In the genomic region with DNA sequence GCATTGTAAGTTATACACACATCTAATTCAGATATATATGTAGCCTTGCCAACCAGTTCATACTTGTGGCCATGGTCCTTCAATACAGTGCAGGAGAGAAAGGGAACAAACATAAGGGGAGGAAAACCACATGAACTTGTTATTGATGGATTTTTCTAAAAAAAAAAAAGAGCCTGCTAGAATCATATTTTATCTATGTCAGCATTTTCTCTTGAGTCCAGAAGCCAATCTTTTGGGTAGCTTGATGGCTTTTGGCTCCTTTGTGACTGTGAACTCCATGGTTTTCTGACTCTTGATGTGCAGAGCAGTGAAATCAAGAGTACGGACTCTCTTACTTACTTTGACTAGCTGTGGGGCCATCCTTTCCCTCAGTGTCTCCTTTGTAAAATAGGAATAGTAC, we compare ENCODE assay signal across 32 cellular contexts.
"Had no signal": no experiment of that assay in that cellular context is flagged by ENCODE, and none has a peak within 500 bp of the region (broad histone marks: within the 10 kb centered on the region; RNA-seq: fewer than 3 reads in every experiment).

No MANE protein-coding gene starts in this region.

- H3K4me3 ChIP-seq: adrenal gland, body of pancreas, breast epithelium had no signal

- DNase-seq: activated B cell treated with CpG ODN at 0.5 μM for 24 hours; activated CD4-positive, alpha-beta memory T cell treated with anti-CD3 and anti-CD28 coated beads for 36 hours; activated CD4-positive, alpha-beta T cell treated with anti-CD3 and anti-CD28 coated beads for 4 hours; activated CD4-positive, alpha-beta T cell treated with anti-CD3 and anti-CD28 coated beads, Interleukin-2, amount 10 ng/mL, durations not matched to agents 24 days and 14 days; activated CD4-positive, alpha-beta T cell treated with anti-CD3 and anti-CD28 coated beads, Interleukin-2, amount 50 U/mL, for 1 hour; activated CD4-positive, alpha-beta T cell treated with anti-CD3 and anti-CD28 coated beads, Interleukin-2, amount 50 U/mL, for 4 hours; activated CD4-positive, CD25-positive, alpha-beta regulatory T cell treated with anti-CD3 and anti-CD28 coated beads, Interleukin-2, amount 50 U/mL, for 72 hours; activated CD8-positive, alpha-beta memory T cell treated with anti-CD3 and anti-CD28 coated beads, Interleukin-2, amount 50 U/mL, for 4 hours; activated CD8-positive, alpha-beta T cell treated with anti-CD3 and anti-CD28 coated beads for 36 hours; activated effector memory CD4-positive, alpha-beta T cell treated with anti-CD3 and anti-CD28 coated beads, Interleukin-2, amount 50 U/mL, for 16 hours; activated gamma-delta T cell treated with Interleukin-2 at 50 U/mL for 16 hours; activated naive CD4-positive, alpha-beta T cell; activated naive CD4-positive, alpha-beta T cell treated with anti-CD3 and anti-CD28 coated beads for 36 hours; activated naive CD4-positive, alpha-beta T cell treated with anti-CD3 and anti-CD28 coated beads, Interleukin-2, amount 50 U/mL, for 16 hours; activated naive CD8-positive, alpha-beta T cell treated with anti-CD3 and anti-CD28 coated beads for 36 hours; activated T-cell treated with anti-CD3 and anti-CD28 coated beads for 4 hours; activated T-cell treated with anti-CD3 and anti-CD28 coated beads, Interleukin-2, amount 50 U/mL, for 1 hour; activated T-cell treated with anti-CD3 and anti-CD28 coated beads, Interleukin-2, amount 50 U/mL, for 4 hours; activated T-cell treated with anti-CD3 and anti-CD28 coated beads, Interleukin-2, amount 50 U/mL, for 72 hours; adrenal gland; amniotic stem cell; aorta; body of pancreas; brain microvascular endothelial cell; central memory CD4-positive, alpha-beta T cell; T-helper 2 cell; T-helper 9 cell had no signal

- H3K4me1 ChIP-seq: adrenal gland, body of pancreas, breast epithelium had no signal

- H3K27me3 ChIP-seq: adrenal gland, body of pancreas, brain microvascular endothelial cell, breast epithelium had no signal

- ATAC-seq: activated CD8-positive, alpha-beta T cell treated with anti-CD3 and anti-CD28 coated beads for 36 hours; activated naive CD4-positive, alpha-beta T cell treated with anti-CD3 and anti-CD28 coated beads, Interleukin-2, amount 50 U/mL, for 72 hours; activated T-cell treated with anti-CD3 and anti-CD28 coated beads, Interleukin-2, amount 50 U/mL, for 4 hours; activated T-cell treated with anti-CD3 and anti-CD28 coated beads, Interleukin-2, amount 50 U/mL, for 72 hours; activated T-helper 17 cell treated with anti-CD3 and anti-CD28 coated beads, Interleukin-2, amount 50 U/mL, for 72 hours; body of pancreas had no signal

- FAIRE-seq: TTC549 had no signal

- H3K27ac ChIP-seq: adrenal gland, body of pancreas, brain microvascular endothelial cell, breast epithelium, VCaP had no signal

- H3K9me3 ChIP-seq: adrenal gland, body of pancreas, breast epithelium had no signal

- H3K36me3 ChIP-seq: adrenal gland, brain microvascular endothelial cell, breast epithelium had no signal
